Comparison of ENCODE assay signal across 18 cellular contexts in genomic region chr7:40200791-40201190, GRCh38.
DNase-seq lines count a peak whose midpoint lies in the region; ATAC-seq, FAIRE-seq and TF ChIP-seq lines count a peak whose summit lies in the region.
"Had no signal": no experiment of that assay in that cellular context is flagged by ENCODE, and none has a peak within 500 bp of the region (broad histone marks: within the 10 kb centered on the region; RNA-seq: fewer than 3 reads in every experiment).

No MANE protein-coding gene starts in this region.

- H3K4me3 ChIP-seq in ACC112 (ENCODE audit: low read depth, low read length) (peak overlapping the region; percentile 37), muscle layer of duodenum (ENCODE audit: low read depth in 1 of 2, low read length in 2 of 2) (no peak overlapping the region)
- H3K4me3 ChIP-seq: body of pancreas had no signal

- H3K4me1 Mint-ChIP-seq in chondrocyte (ENCODE audit: low read depth) = peaks cover 72% of the 10 kb centered on the region
- H3K4me1 Mint-ChIP-seq: endodermal cell had no signal

- no peaks in the 10 kb centered on the region for H3K9me3 Mint-ChIP-seq in chondrocyte (ENCODE audit: low read depth)
- H3K9me3 Mint-ChIP-seq: endodermal cell had no signal

- no peaks in the 10 kb centered on the region for H3K9me3 ChIP-seq in muscle layer of duodenum (ENCODE audit: control insufficient read depth in 1 of 2, low read length in 2 of 2)
- H3K9me3 ChIP-seq: body of pancreas had no signal

- H3K27me3 ChIP-seq in ACC112 (ENCODE audit: insufficient read depth, low read length) (no peaks in the 10 kb centered on the region), muscle layer of duodenum (ENCODE audit: low read depth, low read length) (no peaks in the 10 kb centered on the region)
- H3K27me3 ChIP-seq: body of pancreas had no signal

- peaks cover 18% of the 10 kb centered on the region for H3K4me1 ChIP-seq in ACC112 (ENCODE audit: control insufficient read depth, insufficient read depth, low read length, unreplicated experiment)
- peaks cover 0 to 9% of the 10 kb centered on the region in 2 donors for H3K4me1 ChIP-seq in muscle layer of duodenum (ENCODE audit: control insufficient read depth in 1 of 2, insufficient read depth in 2 of 2, low read length in 2 of 2)
- H3K4me1 ChIP-seq: body of pancreas had no signal

- H2AFZ ChIP-seq in ACC112 (ENCODE audit: low read length, unreplicated experiment) = peak overlapping the region; percentile 17

- H3K27ac Mint-ChIP-seq in chondrocyte (ENCODE audit: unreplicated experiment) = peak overlapping the region; percentile 98
- H3K27ac Mint-ChIP-seq: endodermal cell had no signal

- peak overlapping the region; percentile 1 for H3K4me3 Mint-ChIP-seq in chondrocyte (ENCODE audit: unreplicated experiment)
- H3K4me3 Mint-ChIP-seq: endodermal cell had no signal

- H3K79me2 ChIP-seq in ACC112 (ENCODE audit: control insufficient read depth, insufficient read depth, low read length, unreplicated experiment) = no peaks in the 10 kb centered on the region

- TF ChIP-seq POLR2A in GM18505 (IDR thresholded peaks at IDR 0.05; ENCODE audit: borderline replicate concordance, extremely low read depth, insufficient read depth, insufficient read length) = no peak

- H3K36me3 ChIP-seq in ACC112 (ENCODE audit: insufficient read depth, low read length) (no peaks in the 10 kb centered on the region), muscle layer of duodenum (ENCODE audit: control insufficient read depth in 1 of 2, insufficient read depth in 2 of 2, low read length in 2 of 2) (no peaks in the 10 kb centered on the region)

- H3K27me3 Mint-ChIP-seq in chondrocyte (ENCODE audit: low read depth) = no peaks in the 10 kb centered on the region

- TF ChIP-seq CTCF in chondrocyte (IDR thresholded peaks at IDR 0.05) = no peak

- peaks cover 3% of the 10 kb centered on the region for H3K36me3 Mint-ChIP-seq in chondrocyte (ENCODE audit: low read depth)

- DNase-seq in HCEC 1CT = peak; percentile 88
- DNase-seq in chondrocyte (ENCODE audit: low spot score) = no peak
- DNase-seq in NK-92 (lab: John Stamatoyannopoulos, UW; ENCODE audit: unreplicated experiment) = no peak
- no peak for DNase-seq in HTR-8/SVneo (ENCODE audit: insufficient read length, low spot score)
- no peak for DNase-seq in central memory CD4-positive, alpha-beta T cell
- DNase-seq: activated effector memory CD4-positive, alpha-beta T cell treated with Interleukin-2 at 50 U/mL for 16 hours; body of pancreas; endodermal cell; H7; NCI-H1417; NCI-H345; OCI-M1; stimulated activated CD4-positive, alpha-beta T cell treated with anti-CD3 and anti-CD28 coated beads, Interleukin-4, amount 100 ng/mL, for 1 hour; SW 1271 had no signal

- ATAC-seq in GM18505 (IDR thresholded peaks at IDR 0.05; ENCODE audit: unreplicated experiment) = no peak
- ATAC-seq: body of pancreas had no signal

- H3K27ac ChIP-seq in ACC112 (ENCODE audit: low read depth, low read length) = peak overlapping the region; percentile 82
- H3K27ac ChIP-seq in muscle layer of duodenum (ENCODE audit: low read length) = peak overlapping the region; percentile 82
- H3K27ac ChIP-seq: body of pancreas, VCaP had no signal

- no peak for FAIRE-seq in HTR-8/SVneo (lab: Jason Lieb, UNC)
